7 cellular contexts compared by ENCODE assay signal in genomic region chr4:176209535-176209934, GRCh38. TPM values are rescaled to one million over a fixed set of nuclear protein-coding genes. Genes with fewer than 3 reads are reported as not detected.
"Had no signal": no experiment of that assay in that cellular context is flagged by ENCODE, and none has a peak within 500 bp of the region (broad histone marks: within the 10 kb centered on the region; RNA-seq: fewer than 3 reads in every experiment).

No MANE protein-coding gene starts in this region.

- DNase-seq: H9, HCEC 1CT, IMR-90 had no signal

- H3K4me3 ChIP-seq: GM23338, K562 had no signal

- H3K4me2 ChIP-seq: GM23338 had no signal

- H2AFZ ChIP-seq: GM23338 had no signal

RNA-seq across cellular contexts. Expression of gene SPATA4, which starts 14.2 kb away (rescaled TPM):
- total RNA-seq: GM23338, H1, H9, HT-29, K562 had no signal
- polyA plus RNA-seq: GM23338, H1, K562 had no signal

RNA-seq across cellular contexts. Expression of gene ASB5, which starts 59.5 kb away (rescaled TPM):
- total RNA-seq: GM23338, H1, H9, HT-29, K562 had no signal
- polyA plus RNA-seq: GM23338, K562 had no signal
